Comparison of ENCODE assay signal across 1 cellular context in the genomic region with DNA sequence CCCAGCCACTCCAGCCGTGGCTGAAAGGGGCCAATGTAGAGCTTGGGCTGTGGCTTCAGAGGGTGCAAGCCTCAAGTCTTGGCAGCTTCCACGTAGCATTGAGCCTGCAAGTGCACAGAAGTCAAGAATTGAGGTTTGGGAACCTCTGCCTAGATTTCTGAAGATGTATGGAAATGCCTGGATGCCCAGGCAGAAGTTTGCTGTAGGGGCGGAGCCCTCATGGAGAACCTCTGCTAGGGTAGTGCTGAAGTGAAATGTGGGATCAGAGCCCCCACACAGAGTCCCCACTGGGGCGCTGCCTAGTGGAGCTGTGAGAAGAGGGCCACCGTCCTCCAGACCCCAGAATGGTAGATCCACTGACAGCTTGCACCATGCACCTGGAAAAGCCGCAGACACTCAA. TPM values are rescaled to one million over a fixed set of nuclear protein-coding genes. Genes with fewer than 3 reads are reported as not detected.
"Had no signal": no experiment of that assay in that cellular context is flagged by ENCODE, and none has a peak within 500 bp of the region (broad histone marks: within the 10 kb centered on the region; RNA-seq: fewer than 3 reads in every experiment).

No MANE protein-coding gene starts in this region.

RNA-seq across cellular contexts. Expression of gene KLB, which starts 35.5 kb away (rescaled TPM):
- total RNA-seq: thoracic aorta had no signal
